ENCODE assay signal across 22 cellular contexts in genomic region chr4:4321951-4322688, GRCh38. TPM values are rescaled to one million over a fixed set of nuclear protein-coding genes. Genes with fewer than 3 reads are reported as not detected.
A peak's percentile ranks its signal among the peaks of the same experiment; 100 is the strongest.
DNase-seq lines count a peak whose midpoint lies in the region; ATAC-seq and TF ChIP-seq lines count a peak whose summit lies in the region.
"Had no signal": no experiment of that assay in that cellular context is flagged by ENCODE, and none has a peak within 500 bp of the region (broad histone marks: within the 10 kb centered on the region; RNA-seq: fewer than 3 reads in every experiment).

No MANE protein-coding gene starts in this region.

- H3K4me1 ChIP-seq in RWPE2 (ENCODE audit: insufficient read depth, poor library complexity, severe bottlenecking), result no peaks in the 10 kb centered on the region
- peaks cover 30% of the 10 kb centered on the region for H3K4me1 ChIP-seq in testis

- TF ChIP-seq POLR2A in testis (IDR thresholded peaks at IDR 0.05), result no peak

- H3K4me3 Mint-ChIP-seq in endothelial cell (ENCODE audit: unreplicated experiment), result no peak overlapping the region
- no peak overlapping the region for H3K4me3 Mint-ChIP-seq in activated T-cell treated with anti-CD3 and anti-CD28 coated beads, Interleukin-2, amount 50 U/mL, for 24 hours

- H3K27me3 ChIP-seq in RWPE2 (ENCODE audit: insufficient read depth, poor library complexity, severe bottlenecking), result no peaks in the 10 kb centered on the region
- no peaks in the 10 kb centered on the region for H3K27me3 ChIP-seq in testis

- H3K9me3 ChIP-seq in RWPE2 (ENCODE audit: severe bottlenecking), result no peaks in the 10 kb centered on the region
- H3K9me3 ChIP-seq in testis, result no peaks in the 10 kb centered on the region
- H3K9me3 ChIP-seq: Caco-2 had no signal

- peak overlapping the region; percentile 100 for H3K27ac Mint-ChIP-seq in endothelial cell (ENCODE audit: unreplicated experiment)
- no peak overlapping the region for H3K27ac Mint-ChIP-seq in activated T-cell treated with anti-CD3 and anti-CD28 coated beads, Interleukin-2, amount 50 U/mL, for 24 hours

- ATAC-seq in RWPE2 (ENCODE audit: low read depth), result no peak
- ATAC-seq: HCT116, PC-3 had no signal

- H3K9me3 Mint-ChIP-seq in endothelial cell (ENCODE audit: unreplicated experiment), result no peaks in the 10 kb centered on the region
- H3K9me3 Mint-ChIP-seq in activated T-cell treated with anti-CD3 and anti-CD28 coated beads, Interleukin-2, amount 50 U/mL, for 24 hours, result no peaks in the 10 kb centered on the region

- H3K36me3 Mint-ChIP-seq in endothelial cell (ENCODE audit: low read depth, unreplicated experiment), result peaks cover 10% of the 10 kb centered on the region
- H3K36me3 Mint-ChIP-seq in activated T-cell treated with anti-CD3 and anti-CD28 coated beads, Interleukin-2, amount 50 U/mL, for 24 hours (ENCODE audit: low read depth), result peaks cover 46% of the 10 kb centered on the region

- intact Hi-C loops in testis (cut with DNase I; ENCODE audit: low total_unique reads), result no loop called here

- peaks cover 43% of the 10 kb centered on the region for H3K4me1 Mint-ChIP-seq in endothelial cell (ENCODE audit: unreplicated experiment)
- no peaks in the 10 kb centered on the region for H3K4me1 Mint-ChIP-seq in activated T-cell treated with anti-CD3 and anti-CD28 coated beads, Interleukin-2, amount 50 U/mL, for 24 hours (ENCODE audit: low read depth)

- H3K4me3 ChIP-seq in RWPE2 (ENCODE audit: severe bottlenecking), result no peak overlapping the region
- no peak overlapping the region for H3K4me3 ChIP-seq in testis
- H3K4me3 ChIP-seq: GM23248 had no signal

- DNase-seq in activated effector memory CD4-positive, alpha-beta T cell treated with anti-CD3 and anti-CD28 coated beads, Interleukin-2, amount 50 U/mL, for 16 hours, result peak; percentile 54
- no peak for DNase-seq in activated effector memory CD4-positive, alpha-beta T cell treated with Interleukin-2 at 50 U/mL for 16 hours
- peak; percentile 29 for DNase-seq in RWPE2 (ENCODE audit: low spot score)
- DNase-seq in endothelial cell (ENCODE audit: low spot score), result no peak
- DNase-seq in testis, result no peak
- DNase-seq in activated T-cell treated with anti-CD3 and anti-CD28 coated beads, Interleukin-2, amount 50 U/mL, for 24 hours, result no peak
- DNase-seq in retina, result no peak
- no peak for DNase-seq in hepatic stellate cell (ENCODE audit: low spot score)
- DNase-seq: Caco-2, DMS153, GM23248, MV-4-11, NCI-H1417 treated with DMSO at 0.1 percent for 48 hours, NCI-H187 treated with DMSO at 0.1 percent for 48 hours, NCI-H2227 treated with DMSO at 0.1 percent for 48 hours, NCI-H510A treated with DMSO at 0.1 percent for 48 hours, NCI-H82, PC-3 had no signal

- no peaks in the 10 kb centered on the region for H3K36me3 ChIP-seq in RWPE2 (ENCODE audit: low read depth)
- no peaks in the 10 kb centered on the region for H3K36me3 ChIP-seq in testis (ENCODE audit: low read depth, missing control alignments)

- no peak overlapping the region for H3K27ac ChIP-seq in RWPE2 (ENCODE audit: poor library complexity, severe bottlenecking)
- H3K27ac ChIP-seq in testis, result peak overlapping the region; percentile 14 to 56
- H3K27ac ChIP-seq: 22Rv1, GM23248, KMS-11, RWPE1 had no signal

- TF ChIP-seq CTCF in RWPE2 (IDR thresholded peaks at IDR 0.05; ENCODE audit: poor library complexity, severe bottlenecking) (no peak), endothelial cell (IDR thresholded peaks at IDR 0.05; ENCODE audit: unreplicated experiment) (no peak), testis (IDR thresholded peaks at IDR 0.05) (no peak)

- H3K27me3 Mint-ChIP-seq in endothelial cell (ENCODE audit: unreplicated experiment), result peaks cover 15% of the 10 kb centered on the region
- no peaks in the 10 kb centered on the region for H3K27me3 Mint-ChIP-seq in activated T-cell treated with anti-CD3 and anti-CD28 coated beads, Interleukin-2, amount 50 U/mL, for 24 hours

- 92 to 93% methylated on average over 18 of the region's 18 CpGs for WGBS in testis, 2 donors

RNA-seq across cellular contexts. Expression of gene ZBTB49, which starts 32.1 kb away (rescaled TPM):
- total RNA-seq in endothelial cell (ENCODE audit: unreplicated experiment) (13.3 TPM), testis (10 to 100 TPM; 14.0 to 26.7 TPM)
- 10.2 TPM for polyA plus RNA-seq in testis (ENCODE audit: insufficient read depth, low read depth, low replicate concordance)

RNA-seq across cellular contexts. Expression of gene LYAR, which starts 32.2 kb away (rescaled TPM):
- total RNA-seq in endothelial cell (ENCODE audit: unreplicated experiment) (13.2 TPM), testis (10 to 100 TPM; 53.8 to 63.2 TPM)
- 132 TPM for polyA plus RNA-seq in testis (ENCODE audit: insufficient read depth, low read depth, low replicate concordance)

Comparison
In these comparisons a context has a peak if more than half of its experiments do, and no peak if none do; other contexts are left out.
1. DNase-seq: peak in activated effector memory CD4-positive, alpha-beta T cell treated with anti-CD3 and anti-CD28 coated beads, Interleukin-2, amount 50 U/mL, for 16 hours (single experiment) and RWPE2 (single experiment); none in activated effector memory CD4-positive, alpha-beta T cell treated with Interleukin-2 at 50 U/mL for 16 hours (single experiment), endothelial cell (single experiment), testis (single experiment), activated T-cell treated with anti-CD3 and anti-CD28 coated beads, Interleukin-2, amount 50 U/mL, for 24 hours (single experiment), retina (single experiment) and hepatic stellate cell (single experiment).